ENCODE assay signal across 2 cellular contexts in the genomic region with DNA sequence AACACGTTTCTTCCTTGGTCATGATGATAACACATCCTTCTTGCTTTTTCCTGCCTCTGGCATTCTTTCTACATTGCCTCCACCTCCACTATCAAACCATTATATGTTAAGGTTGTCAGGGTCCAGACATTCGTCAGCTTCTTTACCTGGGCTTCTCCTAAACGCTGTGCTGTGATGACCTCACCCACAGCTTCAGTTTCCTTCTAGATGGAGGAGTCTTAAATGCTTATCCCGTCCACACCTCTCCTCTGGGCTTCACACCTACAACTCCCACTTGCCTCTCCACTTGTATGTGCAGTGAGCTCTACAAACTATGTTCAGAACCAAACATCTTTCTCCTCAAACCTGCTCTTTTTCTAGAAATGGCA.
A peak's percentile ranks its signal among the peaks of the same experiment; 100 is the strongest.
TF ChIP-seq lines count a peak whose summit lies in the region.

No MANE protein-coding gene starts in this region.

TF ChIP-seq in HEK293, 187 proteins besides CTCF, POLR2A, EP300 and RAD21 (continued from another document):
- TF ChIP-seq ZNF830 (tag by site-specific recombination; IDR thresholded peaks at IDR 0.05; ENCODE audit: low read depth) (no peak), ZBTB7A (tag by site-specific recombination; IDR thresholded peaks at IDR 0.05; ENCODE audit: low read depth) (no peak), ZBTB21 (tag by site-specific recombination; IDR thresholded peaks at IDR 0.05) (no peak), ZNF843 (tag by site-specific recombination; IDR thresholded peaks at IDR 0.05) (no peak), YY1 (tag by site-specific recombination; IDR thresholded peaks at IDR 0.05) (no peak), ZNF529 (tag by site-specific recombination; IDR thresholded peaks at IDR 0.05; ENCODE audit: insufficient replicate concordance) (no peak)

TF ChIP-seq in K562, 482 proteins besides CTCF, POLR2A, EP300 and RAD21 (continued from another document):
- 0 out of 2 replicates have a peak, but pooled peaks have one; percentile 16 for TF ChIP-seq DPF2 (IDR thresholded peaks at IDR 0.05)
- TF ChIP-seq ETS2 (tag; IDR thresholded peaks at IDR 0.05; ENCODE audit: borderline replicate concordance, poor library complexity, severe bottlenecking) = no peak
- TF ChIP-seq ELF1 (tag; IDR thresholded peaks at IDR 0.05) = no peak
- TF ChIP-seq ASH1L (IDR thresholded peaks at IDR 0.05; ENCODE audit: borderline replicate concordance, low read depth, partially characterized antibody) = no peak
- TF ChIP-seq ATF3 (IDR thresholded peaks at IDR 0.05) = peak; percentile 81
- no peak for TF ChIP-seq ATF3 (CRISPR knock-in tag; conservative IDR thresholded peaks at IDR 0.05)
- TF ChIP-seq HMG20B (CRISPR knock-in tag; IDR thresholded peaks at IDR 0.05) = no peak
- TF ChIP-seq ZNF766 (CRISPR knock-in tag; conservative IDR thresholded peaks at IDR 0.05) = 0 out of 2 replicates have a peak, but pooled peaks have one; percentile 1
- TF ChIP-seq NR2C2 (CRISPR knock-in tag; IDR thresholded peaks at IDR 0.05) = no peak
- TF ChIP-seq NR2C2 (tag; IDR thresholded peaks at IDR 0.05) = 0 out of 2 replicates have a peak, but pooled peaks have one; percentile 1
- TF ChIP-seq EGR1 (conservative IDR thresholded peaks at IDR 0.05) = no peak
- no peak for TF ChIP-seq ZC3H11A (IDR thresholded peaks at IDR 0.05; ENCODE audit: low read depth, low read length)
- TF ChIP-seq L3MBTL2 (IDR thresholded peaks at IDR 0.05) = peak; percentile 48
- 0 out of 2 replicates have a peak, but pooled peaks have one; percentile 16 for TF ChIP-seq ZNF232 (CRISPR knock-in tag; IDR thresholded peaks at IDR 0.05)
- no peak for TF ChIP-seq CBFA2T3 (IDR thresholded peaks at IDR 0.05)
- TF ChIP-seq, protein P1, sequence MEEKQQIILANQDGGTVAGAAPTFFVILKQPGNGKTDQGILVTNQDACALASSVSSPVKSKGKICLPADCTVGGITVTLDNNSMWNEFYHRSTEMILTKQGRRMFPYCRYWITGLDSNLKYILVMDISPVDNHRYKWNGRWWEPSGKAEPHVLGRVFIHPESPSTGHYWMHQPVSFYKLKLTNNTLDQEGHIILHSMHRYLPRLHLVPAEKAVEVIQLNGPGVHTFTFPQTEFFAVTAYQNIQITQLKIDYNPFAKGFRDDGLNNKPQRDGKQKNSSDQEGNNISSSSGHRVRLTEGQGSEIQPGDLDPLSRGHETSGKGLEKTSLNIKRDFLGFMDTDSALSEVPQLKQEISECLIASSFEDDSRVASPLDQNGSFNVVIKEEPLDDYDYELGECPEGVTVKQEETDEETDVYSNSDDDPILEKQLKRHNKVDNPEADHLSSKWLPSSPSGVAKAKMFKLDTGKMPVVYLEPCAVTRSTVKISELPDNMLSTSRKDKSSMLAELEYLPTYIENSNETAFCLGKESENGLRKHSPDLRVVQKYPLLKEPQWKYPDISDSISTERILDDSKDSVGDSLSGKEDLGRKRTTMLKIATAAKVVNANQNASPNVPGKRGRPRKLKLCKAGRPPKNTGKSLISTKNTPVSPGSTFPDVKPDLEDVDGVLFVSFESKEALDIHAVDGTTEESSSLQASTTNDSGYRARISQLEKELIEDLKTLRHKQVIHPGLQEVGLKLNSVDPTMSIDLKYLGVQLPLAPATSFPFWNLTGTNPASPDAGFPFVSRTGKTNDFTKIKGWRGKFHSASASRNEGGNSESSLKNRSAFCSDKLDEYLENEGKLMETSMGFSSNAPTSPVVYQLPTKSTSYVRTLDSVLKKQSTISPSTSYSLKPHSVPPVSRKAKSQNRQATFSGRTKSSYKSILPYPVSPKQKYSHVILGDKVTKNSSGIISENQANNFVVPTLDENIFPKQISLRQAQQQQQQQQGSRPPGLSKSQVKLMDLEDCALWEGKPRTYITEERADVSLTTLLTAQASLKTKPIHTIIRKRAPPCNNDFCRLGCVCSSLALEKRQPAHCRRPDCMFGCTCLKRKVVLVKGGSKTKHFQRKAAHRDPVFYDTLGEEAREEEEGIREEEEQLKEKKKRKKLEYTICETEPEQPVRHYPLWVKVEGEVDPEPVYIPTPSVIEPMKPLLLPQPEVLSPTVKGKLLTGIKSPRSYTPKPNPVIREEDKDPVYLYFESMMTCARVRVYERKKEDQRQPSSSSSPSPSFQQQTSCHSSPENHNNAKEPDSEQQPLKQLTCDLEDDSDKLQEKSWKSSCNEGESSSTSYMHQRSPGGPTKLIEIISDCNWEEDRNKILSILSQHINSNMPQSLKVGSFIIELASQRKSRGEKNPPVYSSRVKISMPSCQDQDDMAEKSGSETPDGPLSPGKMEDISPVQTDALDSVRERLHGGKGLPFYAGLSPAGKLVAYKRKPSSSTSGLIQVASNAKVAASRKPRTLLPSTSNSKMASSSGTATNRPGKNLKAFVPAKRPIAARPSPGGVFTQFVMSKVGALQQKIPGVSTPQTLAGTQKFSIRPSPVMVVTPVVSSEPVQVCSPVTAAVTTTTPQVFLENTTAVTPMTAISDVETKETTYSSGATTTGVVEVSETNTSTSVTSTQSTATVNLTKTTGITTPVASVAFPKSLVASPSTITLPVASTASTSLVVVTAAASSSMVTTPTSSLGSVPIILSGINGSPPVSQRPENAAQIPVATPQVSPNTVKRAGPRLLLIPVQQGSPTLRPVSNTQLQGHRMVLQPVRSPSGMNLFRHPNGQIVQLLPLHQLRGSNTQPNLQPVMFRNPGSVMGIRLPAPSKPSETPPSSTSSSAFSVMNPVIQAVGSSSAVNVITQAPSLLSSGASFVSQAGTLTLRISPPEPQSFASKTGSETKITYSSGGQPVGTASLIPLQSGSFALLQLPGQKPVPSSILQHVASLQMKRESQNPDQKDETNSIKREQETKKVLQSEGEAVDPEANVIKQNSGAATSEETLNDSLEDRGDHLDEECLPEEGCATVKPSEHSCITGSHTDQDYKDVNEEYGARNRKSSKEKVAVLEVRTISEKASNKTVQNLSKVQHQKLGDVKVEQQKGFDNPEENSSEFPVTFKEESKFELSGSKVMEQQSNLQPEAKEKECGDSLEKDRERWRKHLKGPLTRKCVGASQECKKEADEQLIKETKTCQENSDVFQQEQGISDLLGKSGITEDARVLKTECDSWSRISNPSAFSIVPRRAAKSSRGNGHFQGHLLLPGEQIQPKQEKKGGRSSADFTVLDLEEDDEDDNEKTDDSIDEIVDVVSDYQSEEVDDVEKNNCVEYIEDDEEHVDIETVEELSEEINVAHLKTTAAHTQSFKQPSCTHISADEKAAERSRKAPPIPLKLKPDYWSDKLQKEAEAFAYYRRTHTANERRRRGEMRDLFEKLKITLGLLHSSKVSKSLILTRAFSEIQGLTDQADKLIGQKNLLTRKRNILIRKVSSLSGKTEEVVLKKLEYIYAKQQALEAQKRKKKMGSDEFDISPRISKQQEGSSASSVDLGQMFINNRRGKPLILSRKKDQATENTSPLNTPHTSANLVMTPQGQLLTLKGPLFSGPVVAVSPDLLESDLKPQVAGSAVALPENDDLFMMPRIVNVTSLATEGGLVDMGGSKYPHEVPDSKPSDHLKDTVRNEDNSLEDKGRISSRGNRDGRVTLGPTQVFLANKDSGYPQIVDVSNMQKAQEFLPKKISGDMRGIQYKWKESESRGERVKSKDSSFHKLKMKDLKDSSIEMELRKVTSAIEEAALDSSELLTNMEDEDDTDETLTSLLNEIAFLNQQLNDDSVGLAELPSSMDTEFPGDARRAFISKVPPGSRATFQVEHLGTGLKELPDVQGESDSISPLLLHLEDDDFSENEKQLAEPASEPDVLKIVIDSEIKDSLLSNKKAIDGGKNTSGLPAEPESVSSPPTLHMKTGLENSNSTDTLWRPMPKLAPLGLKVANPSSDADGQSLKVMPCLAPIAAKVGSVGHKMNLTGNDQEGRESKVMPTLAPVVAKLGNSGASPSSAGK (IDR thresholded peaks at IDR 0.05) = peak; percentile 60; the same call in 1 of the 2 replicates
- TF ChIP-seq ETV6 (IDR thresholded peaks at IDR 0.05; ENCODE audit: borderline replicate concordance in 1 of 2, low read depth in 2 of 2, low read length in 1 of 2) = no peak
- TF ChIP-seq ETV6 (CRISPR knock-in tag; IDR thresholded peaks at IDR 0.05; ENCODE audit: borderline replicate concordance) = no peak
- no peak for TF ChIP-seq KLF10 (CRISPR knock-in tag; IDR thresholded peaks at IDR 0.05)
